Comparison of ENCODE assay signal across 17 cellular contexts in genomic region chr11:111438846-111439520, GRCh38.
A peak's percentile ranks its signal among the peaks of the same experiment; 100 is the strongest.
DNase-seq lines count a peak whose midpoint lies in the region; ATAC-seq and TF ChIP-seq lines count a peak whose summit lies in the region.
"Had no signal": no experiment of that assay in that cellular context is flagged by ENCODE, and none has a peak within 500 bp of the region (broad histone marks: within the 10 kb centered on the region; RNA-seq: fewer than 3 reads in every experiment).

No MANE protein-coding gene starts in this region.

- H3K9ac ChIP-seq in DND-41 (ENCODE audit: low read depth, low read length): no peak overlapping the region

- peaks cover 4% of the 10 kb centered on the region for H3K27me3 Mint-ChIP-seq in memory B cell
- H3K27me3 Mint-ChIP-seq: progenitor cell of endocrine pancreas had no signal

- TF ChIP-seq CTCF in DND-41 (IDR thresholded peaks at IDR 0.05; ENCODE audit: borderline replicate concordance, extremely low read depth, low read length, poor library complexity, severe bottlenecking): no peak

- peak; percentile 67 for DNase-seq in DND-41
- DNase-seq in NCI-H345 treated with DMSO at 0.1 percent for 48 hours (lab: John Stamatoyannopoulos, UW; ENCODE audit: unreplicated experiment): peak; percentile 67
- no peak for DNase-seq in memory B cell (ENCODE audit: low spot score in 2 of 2)
- no peak for DNase-seq in Ammon's horn (ENCODE audit: low spot score)
- DNase-seq in stimulated activated CD4-positive, alpha-beta T cell treated with anti-CD3 and anti-CD28 coated beads, Interleukin-2, amount 100 ng/mL, for 24 hours: no peak
- DNase-seq in cerebellar cortex (ENCODE audit: low spot score): no peak
- DNase-seq in NCI-H69 (lab: John Stamatoyannopoulos, UW): no peak
- DNase-seq: activated effector memory CD4-positive, alpha-beta T cell treated with anti-CD3 and anti-CD28 coated beads, Interleukin-2, amount 50 U/mL, for 16 hours; cortex of kidney; head of caudate nucleus; NCI-H2081 treated with DMSO at 0.1 percent for 48 hours; tibial artery had no signal

- H3K79me2 ChIP-seq in DND-41 (ENCODE audit: insufficient read depth, low read length): no peaks in the 10 kb centered on the region

- peaks cover 34% of the 10 kb centered on the region for H3K4me1 Mint-ChIP-seq in memory B cell

- H3K27ac ChIP-seq in DND-41 (ENCODE audit: low read length): peak overlapping the region; percentile 22; the same call in 1 of the 2 replicates
- H3K27ac ChIP-seq: ascending aorta, HL-60, tibial artery had no signal

- H4K20me1 ChIP-seq in DND-41 (ENCODE audit: insufficient read depth, low read length): no peaks in the 10 kb centered on the region

- peak; percentile 64 for ATAC-seq in DND-41 (ENCODE audit: insufficient read depth, low read depth)
- ATAC-seq in HG02798 (IDR thresholded peaks at IDR 0.05; ENCODE audit: poor library complexity, unreplicated experiment): peak; percentile 41
- ATAC-seq in memory B cell (ENCODE audit: low read depth): peak; percentile 36
- ATAC-seq: GM23338 had no signal

- H3K27me3 ChIP-seq in DND-41 (ENCODE audit: insufficient read depth, low read length, poor library complexity): peaks cover 5% of the 10 kb centered on the region
- H3K27me3 ChIP-seq: ascending aorta had no signal

- no peak overlapping the region for H3K4me2 ChIP-seq in DND-41 (ENCODE audit: insufficient read depth, low read length)
- H3K4me2 ChIP-seq: GM23338 had no signal

- H2AFZ ChIP-seq in DND-41 (ENCODE audit: low read depth, low read length): no peak overlapping the region
- H2AFZ ChIP-seq: GM23338 had no signal

- H3K4me3 ChIP-seq in DND-41 (ENCODE audit: low read depth in 1 of 2, low read length in 2 of 2): no peak overlapping the region
- H3K4me3 ChIP-seq: ascending aorta, GM23338, tibial artery had no signal

- H3K36me3 Mint-ChIP-seq in memory B cell: no peaks in the 10 kb centered on the region

- no peaks in the 10 kb centered on the region for H3K9me3 ChIP-seq in DND-41 (ENCODE audit: insufficient read depth, low read length, severe bottlenecking)
- H3K9me3 ChIP-seq: ascending aorta, tibial artery had no signal

- H3K9me3 Mint-ChIP-seq in memory B cell: no peaks in the 10 kb centered on the region
- H3K9me3 Mint-ChIP-seq: GM23338 had no signal

- H3K4me1 ChIP-seq in DND-41 (ENCODE audit: insufficient read depth, low read length): peaks cover 63% of the 10 kb centered on the region
- H3K4me1 ChIP-seq: ascending aorta had no signal

- H3K36me3 ChIP-seq in DND-41 (ENCODE audit: insufficient read depth, low read length): no peaks in the 10 kb centered on the region
- H3K36me3 ChIP-seq: ascending aorta, tibial artery had no signal

- no peak overlapping the region for H3K4me3 Mint-ChIP-seq in memory B cell
- H3K4me3 Mint-ChIP-seq: GM23338 had no signal

- no peak overlapping the region for H3K27ac Mint-ChIP-seq in memory B cell
- H3K27ac Mint-ChIP-seq: GM23338, progenitor cell of endocrine pancreas had no signal

Comparison
In these comparisons a context has a peak if more than half of its experiments do, and no peak if none do; other contexts are left out.
1. DNase-seq: peak in DND-41 (single experiment) and NCI-H345 treated with DMSO at 0.1 percent for 48 hours (single experiment); none in memory B cell (0 of 2), Ammon's horn (single experiment), stimulated activated CD4-positive, alpha-beta T cell treated with anti-CD3 and anti-CD28 coated beads, Interleukin-2, amount 100 ng/mL, for 24 hours (0 of 2), cerebellar cortex (single experiment) and NCI-H69 (single experiment).
2. Peak in every context shown above with its lines, with median percentiles within 50 percentile points of each other: ATAC-seq.